In the genomic region with DNA sequence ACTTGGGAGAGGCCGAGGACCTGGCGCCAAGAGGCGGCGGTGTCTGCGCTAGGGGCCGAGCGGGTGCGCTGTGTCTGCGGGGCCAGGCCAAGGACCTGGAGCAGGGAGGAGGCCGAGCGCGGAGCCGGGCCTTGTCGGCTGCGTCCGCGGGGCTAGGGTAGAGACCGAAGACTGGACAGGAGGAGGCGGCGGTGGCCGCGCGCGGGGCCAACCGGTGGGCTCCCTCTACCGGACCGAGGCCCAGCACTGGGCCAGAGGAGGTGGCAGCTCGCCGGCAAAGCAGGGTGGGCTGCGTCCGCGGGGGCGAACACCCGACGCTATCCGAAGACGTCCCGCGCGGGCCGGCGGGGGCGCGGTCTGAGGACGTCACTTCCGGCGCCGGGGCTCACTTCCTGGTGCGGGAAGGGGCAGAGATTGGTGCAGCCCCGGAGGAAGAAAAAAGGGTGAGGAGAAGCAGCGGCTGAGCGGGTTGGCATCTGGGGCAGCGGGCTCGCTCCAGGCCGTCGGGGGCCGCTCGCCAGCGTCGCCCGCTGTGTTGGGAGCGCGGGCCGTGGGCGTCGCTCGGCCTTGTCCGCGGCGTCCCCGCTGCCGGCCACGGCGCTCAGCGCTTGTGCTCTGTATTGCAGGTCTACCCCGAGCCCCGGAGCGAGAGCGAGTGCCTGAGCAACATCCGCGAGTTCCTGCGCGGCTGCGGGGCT, we compare ENCODE assay signal across 1 cellular context.
A peak's percentile ranks its signal among the peaks of the same experiment; 100 is the strongest.
TF ChIP-seq lines count a peak whose summit lies in the region.

No MANE protein-coding gene starts in this region.

TF ChIP-seq in K562, 482 proteins besides CTCF, POLR2A, EP300 and RAD21 (continued from another document and continues in another):
- TF ChIP-seq RBM22 (IDR thresholded peaks at IDR 0.05; ENCODE audit: low read depth, low read length, poor library complexity, severe bottlenecking) = no peak
- TF ChIP-seq FOSL1 (tag; conservative IDR thresholded peaks at IDR 0.05) = no peak
- TF ChIP-seq, protein P1, sequence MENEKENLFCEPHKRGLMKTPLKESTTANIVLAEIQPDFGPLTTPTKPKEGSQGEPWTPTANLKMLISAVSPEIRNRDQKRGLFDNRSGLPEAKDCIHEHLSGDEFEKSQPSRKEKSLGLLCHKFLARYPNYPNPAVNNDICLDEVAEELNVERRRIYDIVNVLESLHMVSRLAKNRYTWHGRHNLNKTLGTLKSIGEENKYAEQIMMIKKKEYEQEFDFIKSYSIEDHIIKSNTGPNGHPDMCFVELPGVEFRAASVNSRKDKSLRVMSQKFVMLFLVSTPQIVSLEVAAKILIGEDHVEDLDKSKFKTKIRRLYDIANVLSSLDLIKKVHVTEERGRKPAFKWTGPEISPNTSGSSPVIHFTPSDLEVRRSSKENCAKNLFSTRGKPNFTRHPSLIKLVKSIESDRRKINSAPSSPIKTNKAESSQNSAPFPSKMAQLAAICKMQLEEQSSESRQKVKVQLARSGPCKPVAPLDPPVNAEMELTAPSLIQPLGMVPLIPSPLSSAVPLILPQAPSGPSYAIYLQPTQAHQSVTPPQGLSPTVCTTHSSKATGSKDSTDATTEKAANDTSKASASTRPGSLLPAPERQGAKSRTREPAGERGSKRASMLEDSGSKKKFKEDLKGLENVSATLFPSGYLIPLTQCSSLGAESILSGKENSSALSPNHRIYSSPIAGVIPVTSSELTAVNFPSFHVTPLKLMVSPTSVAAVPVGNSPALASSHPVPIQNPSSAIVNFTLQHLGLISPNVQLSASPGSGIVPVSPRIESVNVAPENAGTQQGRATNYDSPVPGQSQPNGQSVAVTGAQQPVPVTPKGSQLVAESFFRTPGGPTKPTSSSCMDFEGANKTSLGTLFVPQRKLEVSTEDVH (IDR thresholded peaks at IDR 0.05; ENCODE audit: low read depth, partially characterized antibody) = peak; percentile 87
- no peak for TF ChIP-seq SRSF7 (optimal IDR thresholded peaks at IDR 0.05; ENCODE audit: low read depth, low read length)
- no peak for TF ChIP-seq ZNF717 (CRISPR knock-in tag; IDR thresholded peaks at IDR 0.05)
- no peak for TF ChIP-seq BACH1 (tag; IDR thresholded peaks at IDR 0.05)
- no peak for TF ChIP-seq HES1 (IDR thresholded peaks at IDR 0.05; ENCODE audit: low read depth)
- TF ChIP-seq ARID4B (CRISPR knock-in tag; IDR thresholded peaks at IDR 0.05) = peak; percentile 80
- no peak for TF ChIP-seq E2F1 (CRISPR knock-in tag; IDR thresholded peaks at IDR 0.05)
- TF ChIP-seq KDM4B (IDR thresholded peaks at IDR 0.05; ENCODE audit: borderline replicate concordance in 2 of 2, low read depth in 1 of 2) = peak in 1 of 2 experiments; percentile 76; a peak in 1 of 4 replicates
- no peak; the same call in 1 of the 2 replicates for TF ChIP-seq HLTF (IDR thresholded peaks at IDR 0.05)
- TF ChIP-seq NFE2 (IDR thresholded peaks at IDR 0.05; ENCODE audit: low read depth) = no peak
- no peak for TF ChIP-seq ZKSCAN3 (CRISPR knock-in tag; IDR thresholded peaks at IDR 0.05)
- TF ChIP-seq MIER1 (IDR thresholded peaks at IDR 0.05; ENCODE audit: low read depth) = no peak
- TF ChIP-seq MED1 (CRISPR knock-in tag; IDR thresholded peaks at IDR 0.05; ENCODE audit: borderline replicate concordance) = no peak
- TF ChIP-seq KDM2B (CRISPR knock-in tag; IDR thresholded peaks at IDR 0.05) = no peak
- TF ChIP-seq, protein P2, sequence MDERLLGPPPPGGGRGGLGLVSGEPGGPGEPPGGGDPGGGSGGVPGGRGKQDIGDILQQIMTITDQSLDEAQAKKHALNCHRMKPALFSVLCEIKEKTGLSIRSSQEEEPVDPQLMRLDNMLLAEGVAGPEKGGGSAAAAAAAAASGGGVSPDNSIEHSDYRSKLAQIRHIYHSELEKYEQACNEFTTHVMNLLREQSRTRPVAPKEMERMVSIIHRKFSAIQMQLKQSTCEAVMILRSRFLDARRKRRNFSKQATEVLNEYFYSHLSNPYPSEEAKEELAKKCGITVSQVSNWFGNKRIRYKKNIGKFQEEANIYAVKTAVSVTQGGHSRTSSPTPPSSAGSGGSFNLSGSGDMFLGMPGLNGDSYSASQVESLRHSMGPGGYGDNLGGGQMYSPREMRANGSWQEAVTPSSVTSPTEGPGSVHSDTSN (CRISPR knock-in tag; IDR thresholded peaks at IDR 0.05; ENCODE audit: low read depth) = no peak
- TF ChIP-seq, protein P2 (tag; conservative IDR thresholded peaks at IDR 0.05; ENCODE audit: low read depth) = no peak
- TF ChIP-seq ZBTB8A (IDR thresholded peaks at IDR 0.05; ENCODE audit: partially characterized antibody) = no peak
- TF ChIP-seq JUND (IDR thresholded peaks at IDR 0.05; ENCODE audit: borderline replicate concordance, low read depth, low read length) = no peak; the same call in 1 of the 2 replicates
- no peak for TF ChIP-seq JUND (tag; IDR thresholded peaks at IDR 0.05; ENCODE audit: borderline replicate concordance, low read depth, low read length)
- TF ChIP-seq MYC (IDR thresholded peaks at IDR 0.05; ENCODE audit: low read depth, low read length) = peak; percentile 42; the same call in 1 of the 2 replicates
- no peak; the same call in 1 of the 2 replicates for TF ChIP-seq MYC (CRISPR knock-in tag; IDR thresholded peaks at IDR 0.05; ENCODE audit: borderline replicate concordance, low read depth)
- TF ChIP-seq PURB (CRISPR knock-in tag; IDR thresholded peaks at IDR 0.05; ENCODE audit: low read depth) = no peak
- TF ChIP-seq RBM17 (IDR thresholded peaks at IDR 0.05; ENCODE audit: borderline replicate concordance, low read depth, low read length) = no peak
- no peak for TF ChIP-seq CHD2 (IDR thresholded peaks at IDR 0.05; ENCODE audit: low read depth, low read length)
- TF ChIP-seq NKRF (IDR thresholded peaks at IDR 0.05; ENCODE audit: borderline replicate concordance) = no peak
- TF ChIP-seq EZH2 (IDR thresholded peaks at IDR 0.05; ENCODE audit: borderline replicate concordance, low read depth, low read length) = no peak
- TF ChIP-seq SUPT5H (IDR thresholded peaks at IDR 0.05) = peak; percentile 86
- 0 out of 2 replicates have a peak, but pooled peaks have one; percentile 15 for TF ChIP-seq CBFA2T3 (IDR thresholded peaks at IDR 0.05)
- no peak for TF ChIP-seq SAP30 (IDR thresholded peaks at IDR 0.05; ENCODE audit: borderline replicate concordance, insufficient read depth, low read depth, low read length, poor library complexity, severe bottlenecking)
- TF ChIP-seq, protein P3, sequence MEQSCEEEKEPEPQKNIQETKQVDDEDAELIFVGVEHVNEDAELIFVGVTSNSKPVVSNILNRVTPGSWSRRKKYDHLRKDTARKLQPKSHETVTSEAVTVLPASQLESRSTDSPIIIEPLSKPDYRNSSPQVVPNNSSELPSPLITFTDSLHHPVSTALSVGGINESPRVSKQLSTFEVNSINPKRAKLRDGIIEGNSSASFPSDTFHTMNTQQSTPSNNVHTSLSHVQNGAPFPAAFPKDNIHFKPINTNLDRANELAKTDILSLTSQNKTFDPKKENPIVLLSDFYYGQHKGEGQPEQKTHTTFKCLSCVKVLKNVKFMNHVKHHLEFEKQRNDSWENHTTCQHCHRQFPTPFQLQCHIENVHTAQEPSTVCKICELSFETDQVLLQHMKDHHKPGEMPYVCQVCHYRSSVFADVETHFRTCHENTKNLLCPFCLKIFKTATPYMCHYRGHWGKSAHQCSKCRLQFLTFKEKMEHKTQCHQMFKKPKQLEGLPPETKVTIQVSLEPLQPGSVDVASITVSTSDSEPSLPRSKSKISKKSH (CRISPR knock-in tag; IDR thresholded peaks at IDR 0.05) = no peak
- no peak for TF ChIP-seq ESRRB (CRISPR knock-in tag; IDR thresholded peaks at IDR 0.05; ENCODE audit: borderline replicate concordance)
- TF ChIP-seq EWSR1 (IDR thresholded peaks at IDR 0.05; ENCODE audit: borderline replicate concordance, low read depth, partially characterized antibody) = no peak
- TF ChIP-seq TEAD2 (tag; IDR thresholded peaks at IDR 0.05) = no peak
- TF ChIP-seq TSC22D4 (tag; IDR thresholded peaks at IDR 0.05) = no peak
- no peak for TF ChIP-seq ATF6 (CRISPR knock-in tag; IDR thresholded peaks at IDR 0.05)
- TF ChIP-seq MAZ (CRISPR knock-in tag; conservative IDR thresholded peaks at IDR 0.05 in 1 of 2, IDR thresholded peaks at IDR 0.05 in 1 of 2) = peak; percentile 72 to 73
- no peak for TF ChIP-seq MYBL2 (IDR thresholded peaks at IDR 0.05; ENCODE audit: low read depth)
- no peak for TF ChIP-seq MYBL2 (CRISPR knock-in tag; IDR thresholded peaks at IDR 0.05; ENCODE audit: borderline replicate concordance)
- no peak for TF ChIP-seq SPI1 (IDR thresholded peaks at IDR 0.05; ENCODE audit: borderline replicate concordance, low read depth, low read length)
- no peak for TF ChIP-seq POLR3A (IDR thresholded peaks at IDR 0.05; ENCODE audit: borderline replicate concordance, extremely low read depth, insufficient read depth, insufficient read length)
- TF ChIP-seq NR2C2 (CRISPR knock-in tag; IDR thresholded peaks at IDR 0.05) = no peak
- peak; percentile 71 for TF ChIP-seq NR2C2 (tag; IDR thresholded peaks at IDR 0.05)
